ENCODE assay signal across 1 cellular context in the genomic region with DNA sequence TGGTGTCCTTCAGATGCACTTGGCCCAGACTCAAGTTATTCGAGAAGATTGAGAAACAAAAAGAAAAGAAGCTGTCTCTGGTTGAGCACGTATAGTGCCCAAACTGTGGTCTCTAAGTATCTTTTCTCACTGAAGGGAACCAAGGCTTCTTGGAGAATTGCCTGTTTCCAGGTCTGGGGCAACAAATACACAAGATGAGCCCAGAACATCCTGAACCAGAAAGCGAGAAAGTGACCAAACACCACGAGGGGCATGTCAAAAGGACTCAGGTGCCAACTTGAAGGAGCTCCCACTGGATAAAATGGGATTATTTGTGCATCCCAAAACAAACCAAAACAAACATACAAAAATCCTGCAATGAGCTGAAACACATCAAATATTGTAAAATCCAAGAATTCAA.
TF ChIP-seq lines count a peak whose summit lies in the region.

No MANE protein-coding gene starts in this region.

TF ChIP-seq in A549, 52 proteins besides CTCF, POLR2A, EP300 and RAD21:
- TF ChIP-seq ESRRA (IDR thresholded peaks at IDR 0.05; ENCODE audit: borderline replicate concordance, low read length) (no peak), CEBPB (IDR thresholded peaks at IDR 0.05) (no peak), JUNB (IDR thresholded peaks at IDR 0.05) (no peak), PHF8 (IDR thresholded peaks at IDR 0.05; ENCODE audit: borderline replicate concordance, low read depth) (no peak), FOSB (CRISPR knock-in tag; IDR thresholded peaks at IDR 0.05) (no peak)
